In genomic region chr14:93028724-93029076, GRCh38 we compare ENCODE assay signal across 17 cellular contexts.
DNase-seq lines count a peak whose midpoint lies in the region; ATAC-seq, FAIRE-seq and TF ChIP-seq lines count a peak whose summit lies in the region.
"Had no signal": no experiment of that assay in that cellular context is flagged by ENCODE, and none has a peak within 500 bp of the region (broad histone marks: within the 10 kb centered on the region; RNA-seq: fewer than 3 reads in every experiment).

No MANE protein-coding gene starts in this region.

- H2BK15ac ChIP-seq in H1 (ENCODE audit: low read length) = no peak overlapping the region; the same call in 1 of the 2 replicates
- H2BK15ac ChIP-seq in neuronal stem cell (ENCODE audit: low read length) = peak overlapping the region; percentile 23

- H3K4me2 ChIP-seq in H1 (ENCODE audit: insufficient read depth in 1 of 2, low read depth in 2 of 2, low read length in 2 of 2) = no peak overlapping the region
- H3K4me2 ChIP-seq in neuronal stem cell (ENCODE audit: insufficient read depth, low read length, poor library complexity, severe bottlenecking) = no peak overlapping the region
- H3K4me2 ChIP-seq: GM23338 had no signal

- CTCF ChIA-PET in H1 (lab: Charles Lee; ENCODE audit: partially characterized antibody) = interaction anchor here (1.0 to 2.5 kb wide), 6 partner anchors 9 to 104 kb away, joined by 3 to 10 read pairs (median 4); no protein-coding TSS in a partner anchor

- H3K4me1 Mint-ChIP-seq in activated T-helper 1 cell treated with anti-CD3 and anti-CD28 coated beads, Interleukin-12 subunit alpha, Interleukin-12 subunit beta, Interleukin-2, Interleukin-4 antibody, amounts not matched to agents 30 ng/mL and 10 ng/mL and 1 ng/mL, durations not matched to agents 14 hours and 24 hours and 36 hours (ENCODE audit: low read depth) = peaks cover 6% of the 10 kb centered on the region
- H3K4me1 Mint-ChIP-seq in stimulated activated effector memory CD8-positive, alpha-beta T cell treated with anti-CD3 and anti-CD28 coated beads, Interleukin-12 subunit alpha, Interleukin-12 subunit beta, amount 100 ng/mL, for 72 hours = peaks cover 43% of the 10 kb centered on the region

- H3K27ac ChIP-seq in right atrium auricular region (peak overlapping the region; percentile 41 to 58), H1 (ENCODE audit: low read depth, low read length) (peak overlapping the region; percentile 4; the same call in 1 of the 2 replicates), neuronal stem cell (replicated peaks; ENCODE audit: low read length) (no peak overlapping the region), esophagus muscularis mucosa (replicated peaks in 1 of 4) (peak overlapping the region in 2 of 4 donors; percentile 42)

- FAIRE-seq in H1 (lab: Jason Lieb, UNC) = no peak

- H2BK5ac ChIP-seq in H1 (ENCODE audit: low read depth, low read length) (peak overlapping the region; percentile 46; the same call in 1 of the 2 replicates), neuronal stem cell (ENCODE audit: low read length) (peak overlapping the region; percentile 5)

- intact Hi-C loops in Right ventricle myocardium superior (cut with DNase I) = no loop called here
- intact Hi-C loops in activated T-helper 1 cell treated with anti-CD3 and anti-CD28 coated beads, Interleukin-12 subunit alpha, Interleukin-12 subunit beta, Interleukin-2, Interleukin-4 antibody, amounts not matched to agents 30 ng/mL and 10 ng/mL and 1 ng/mL, durations not matched to agents 14 hours and 24 hours and 36 hours (cut with micrococcal nuclease) = no loop called here
- intact Hi-C loops in esophagus muscularis mucosa (cut with DNase I) = no loop called here

- H2AK5ac ChIP-seq in H1 (ENCODE audit: low read depth, low read length) (no peak overlapping the region), neuronal stem cell (ENCODE audit: low read depth, low read length) (peak overlapping the region; percentile 57)

- H3K36me3 Mint-ChIP-seq in activated T-helper 1 cell treated with anti-CD3 and anti-CD28 coated beads, Interleukin-12 subunit alpha, Interleukin-12 subunit beta, Interleukin-2, Interleukin-4 antibody, amounts not matched to agents 30 ng/mL and 10 ng/mL and 1 ng/mL, durations not matched to agents 14 hours and 24 hours and 36 hours (ENCODE audit: low read depth) = peaks cover under 1% of the 10 kb centered on the region
- peaks cover 12% of the 10 kb centered on the region for H3K36me3 Mint-ChIP-seq in stimulated activated effector memory CD8-positive, alpha-beta T cell treated with anti-CD3 and anti-CD28 coated beads, Interleukin-12 subunit alpha, Interleukin-12 subunit beta, amount 100 ng/mL, for 72 hours

- DNase-seq in right atrium auricular region (ENCODE audit: low spot score) = no peak
- no peak for DNase-seq in Right ventricle myocardium superior
- DNase-seq in H1 (ENCODE audit: low read depth in 1 of 2, low spot score in 2 of 2) = no peak
- DNase-seq in neuronal stem cell (ENCODE audit: low spot score) = no peak
- no peak for DNase-seq in activated T-helper 1 cell treated with anti-CD3 and anti-CD28 coated beads, Interleukin-12 subunit alpha, Interleukin-12 subunit beta, Interleukin-2, Interleukin-4 antibody, amounts not matched to agents 30 ng/mL and 10 ng/mL and 1 ng/mL, durations not matched to agents 14 hours and 24 hours and 36 hours (ENCODE audit: low spot score)
- DNase-seq in stimulated activated CD4-positive, alpha-beta T cell treated with anti-CD3 and anti-CD28 coated beads, Interleukin-2, amount 100 ng/mL, for 48 hours = no peak
- DNase-seq in esophagus muscularis mucosa (ENCODE audit: extremely low spot score) = no peak
- DNase-seq in stimulated activated effector memory CD8-positive, alpha-beta T cell treated with anti-CD3 and anti-CD28 coated beads, Interleukin-12 subunit alpha, Interleukin-12 subunit beta, amount 100 ng/mL, for 72 hours (ENCODE audit: low spot score in 2 of 2) = no peak
- DNase-seq: CD4-positive, CD25-positive, alpha-beta regulatory T cell; KG1; MG63; NCI-H1092 treated with DMSO at 0.1 percent for 48 hours; NCI-H1694; NCI-H69; NK-92 treated with Interleukin-12 subunit alpha and Interleukin-12 subunit beta, amount 100 ng/mL, for 24 hours; OCI-M1 had no signal

- no peak overlapping the region for H3K4ac ChIP-seq in H1 (replicated peaks; ENCODE audit: insufficient read length, low read depth, low read length)
- no peak overlapping the region for H3K4ac ChIP-seq in neuronal stem cell (ENCODE audit: low read length)

- H3K18ac ChIP-seq in H1 (ENCODE audit: extremely low read depth, low read length) (no peak overlapping the region), neuronal stem cell (ENCODE audit: low read length) (no peak overlapping the region)

- H2AFZ ChIP-seq in H1 (ENCODE audit: low read length) (no peak overlapping the region), neuronal stem cell (ENCODE audit: low read length) (no peak overlapping the region)
- H2AFZ ChIP-seq: GM23338 had no signal

- no peak overlapping the region for H4K5ac ChIP-seq in H1 (ENCODE audit: insufficient read length, low read depth, low read length)

- H3K4me3 ChIP-seq in right atrium auricular region (no peak overlapping the region), H1 (ENCODE audit: extremely low read depth in 1 of 4, insufficient read depth in 2 of 4, low read depth in 3 of 4, low read length in 4 of 4) (no peak overlapping the region), neuronal stem cell (ENCODE audit: low read length in 2 of 2) (no peak overlapping the region), esophagus muscularis mucosa (no peak overlapping the region)
- H3K4me3 ChIP-seq: GM23338, MG63 had no signal

- no peak for ATAC-seq in Right ventricle myocardium superior (ENCODE audit: poor library complexity)
- ATAC-seq in stimulated activated effector memory CD8-positive, alpha-beta T cell treated with anti-CD3 and anti-CD28 coated beads, Interleukin-12 subunit alpha, Interleukin-12 subunit beta, amount 100 ng/mL, for 72 hours = no peak
- ATAC-seq: GM23338 had no signal

- H4K8ac ChIP-seq in H1 (ENCODE audit: extremely low read depth, insufficient read depth, low read length) (peak overlapping the region; percentile 29; the same call in 1 of the 2 replicates), neuronal stem cell (ENCODE audit: low read depth, low read length) (no peak overlapping the region)

- TF ChIP-seq RAD21 in H1 (IDR thresholded peaks at IDR 0.05 in 1 of 2, conservative IDR thresholded peaks at IDR 0.05 in 1 of 2; ENCODE audit: low read depth in 2 of 2, low read length in 2 of 2) = no peak

- H3K23me2 ChIP-seq in H1 (ENCODE audit: low read depth, low read length) = no peaks in the 10 kb centered on the region

- H3K79me1 ChIP-seq in H1 (ENCODE audit: low read depth, low read length) (peaks cover 23% of the 10 kb centered on the region; the same call in 1 of the 2 replicates), neuronal stem cell (ENCODE audit: low read depth, low read length) (peaks cover 7% of the 10 kb centered on the region)

- POLR2A ChIA-PET in H1 (lab: Charles Lee; ENCODE audit: partially characterized antibody) = interaction anchor here (1.0 kb wide), 1 partner anchor 84 kb away, joined by 3 read pairs; no protein-coding TSS in a partner anchor

- TF ChIP-seq POLR2A in H1 (IDR thresholded peaks at IDR 0.05; ENCODE audit: control extremely low read depth in 1 of 2, low read depth in 2 of 2, low read length in 2 of 2) (no peak), esophagus muscularis mucosa (IDR thresholded peaks at IDR 0.05; ENCODE audit: low read depth) (no peak)

- H3K36me3 ChIP-seq in right atrium auricular region (no peaks in the 10 kb centered on the region), H1 (ENCODE audit: control insufficient read depth in 2 of 4, insufficient read depth in 4 of 4, low read length in 3 of 4) (no peaks in the 10 kb centered on the region), neuronal stem cell (replicated peaks in 1 of 2; ENCODE audit: control insufficient read depth in 2 of 2, insufficient read depth in 2 of 2, low read length in 2 of 2) (no peaks in the 10 kb centered on the region), esophagus muscularis mucosa (no peaks in the 10 kb centered on the region)
- H3K36me3 ChIP-seq: MG63 had no signal

- no peak overlapping the region for H2BK20ac ChIP-seq in H1 (ENCODE audit: low read length)

- H3K27ac Mint-ChIP-seq in activated T-helper 1 cell treated with anti-CD3 and anti-CD28 coated beads, Interleukin-12 subunit alpha, Interleukin-12 subunit beta, Interleukin-2, Interleukin-4 antibody, amounts not matched to agents 30 ng/mL and 10 ng/mL and 1 ng/mL, durations not matched to agents 14 hours and 24 hours and 36 hours = no peak overlapping the region
- H3K27ac Mint-ChIP-seq in stimulated activated effector memory CD8-positive, alpha-beta T cell treated with anti-CD3 and anti-CD28 coated beads, Interleukin-12 subunit alpha, Interleukin-12 subunit beta, amount 100 ng/mL, for 72 hours = no peak overlapping the region

- no peak overlapping the region for H3K14ac ChIP-seq in H1 (ENCODE audit: insufficient read length)
- H3K14ac ChIP-seq in neuronal stem cell (ENCODE audit: low read length) = no peak overlapping the region

- H3K4me1 ChIP-seq in right atrium auricular region = peaks cover 0 to 41% of the 10 kb centered on the region in 2 donors
- H3K4me1 ChIP-seq in H1 (replicated peaks in 1 of 4; ENCODE audit: control insufficient read depth in 3 of 4, insufficient read depth in 4 of 4, low read length in 3 of 4) = peaks cover 8 to 27% (median 18%) of the 10 kb centered on the region in 4 experiments
- peaks cover 31 to 34% of the 10 kb centered on the region in 2 donors for H3K4me1 ChIP-seq in neuronal stem cell (ENCODE audit: control insufficient read depth in 2 of 2, insufficient read depth in 1 of 2, low read depth in 1 of 2, low read length in 2 of 2)
- H3K4me1 ChIP-seq in esophagus muscularis mucosa = peaks cover 47 to 86% (median 71%) of the 10 kb centered on the region in 4 donors

- TF ChIP-seq EP300 in H1 (IDR thresholded peaks at IDR 0.05; ENCODE audit: borderline replicate concordance in 1 of 2, low read depth in 2 of 2, low read length in 2 of 2) = no peak
- TF ChIP-seq EP300 in esophagus muscularis mucosa (IDR thresholded peaks at IDR 0.05) = no peak

- H3K4me3 Mint-ChIP-seq in activated T-helper 1 cell treated with anti-CD3 and anti-CD28 coated beads, Interleukin-12 subunit alpha, Interleukin-12 subunit beta, Interleukin-2, Interleukin-4 antibody, amounts not matched to agents 30 ng/mL and 10 ng/mL and 1 ng/mL, durations not matched to agents 14 hours and 24 hours and 36 hours = no peak overlapping the region
- H3K4me3 Mint-ChIP-seq in stimulated activated effector memory CD8-positive, alpha-beta T cell treated with anti-CD3 and anti-CD28 coated beads, Interleukin-12 subunit alpha, Interleukin-12 subunit beta, amount 100 ng/mL, for 72 hours = no peak overlapping the region
- H3K4me3 Mint-ChIP-seq: CD4-positive, CD25-positive, alpha-beta regulatory T cell; GM23338 had no signal

- peaks cover 0 to 81% of the 10 kb centered on the region in 2 experiments; a peak in 2 of 4 replicates for H3K79me2 ChIP-seq in H1 (ENCODE audit: control insufficient read depth in 1 of 2, insufficient read depth in 2 of 2, low read length in 2 of 2)

- no peak overlapping the region for H2BK120ac ChIP-seq in H1 (replicated peaks; ENCODE audit: low read depth, low read length)
- H2BK120ac ChIP-seq in neuronal stem cell (ENCODE audit: low read depth, low read length) = no peak overlapping the region

- H3K56ac ChIP-seq in H1 (replicated peaks; ENCODE audit: insufficient read length, low read depth, low read length) = no peak overlapping the region

- H4K91ac ChIP-seq in H1 (replicated peaks; ENCODE audit: insufficient read length, low read length) = no peak overlapping the region
- peak overlapping the region; percentile 22 for H4K91ac ChIP-seq in neuronal stem cell (ENCODE audit: low read depth, low read length, poor library complexity)

- no peak for TF ChIP-seq CTCF in right atrium auricular region (IDR thresholded peaks at IDR 0.05)
- TF ChIP-seq CTCF in H1 (IDR thresholded peaks at IDR 0.05; ENCODE audit: control extremely low read depth in 1 of 3, insufficient read depth in 1 of 3, low read depth in 1 of 3, low read length in 3 of 3) = no peak
- no peak for TF ChIP-seq CTCF in esophagus muscularis mucosa (IDR thresholded peaks at IDR 0.05)

- 93% methylated on average over 9 of the region's 9 CpGs; no CpG with 5 or more reads in 1 of the 2 experiments for WGBS in H1 (ENCODE audit: extremely low coverage in 1 of 2, insufficient coverage in 1 of 2, insufficient read length in 1 of 2, insufficient replicate concordance in 2 of 2, low coverage in 1 of 2, low lambda C conversion rate in 2 of 2, missing lambda C conversion rate in 1 of 2), 2 experiments
- no CpG with 5 or more reads among the region's 9 CpGs for WGBS in neuronal stem cell (ENCODE audit: extremely low coverage in 2 of 2, insufficient read length in 2 of 2, insufficient replicate concordance in 1 of 2), 2 donors
- WGBS in esophagus muscularis mucosa = 91% methylated on average over 9 of the region's 9 CpGs

- H3K9me3 ChIP-seq in right atrium auricular region = no peaks in the 10 kb centered on the region
- no peaks in the 10 kb centered on the region for H3K9me3 ChIP-seq in H1 (ENCODE audit: insufficient read depth in 2 of 2, low read depth in 1 of 2, low read length in 1 of 2)
- H3K9me3 ChIP-seq in neuronal stem cell (replicated peaks in 1 of 2; ENCODE audit: control insufficient read depth in 2 of 2, insufficient read depth in 1 of 2, low read depth in 1 of 2, low read length in 2 of 2) = no peaks in the 10 kb centered on the region
- H3K9me3 ChIP-seq in esophagus muscularis mucosa = no peaks in the 10 kb centered on the region
- H3K9me3 ChIP-seq: MG63 had no signal

- H2BK12ac ChIP-seq in H1 (ENCODE audit: low read depth, low read length) = no peak overlapping the region
- H2BK12ac ChIP-seq in neuronal stem cell (ENCODE audit: low read length) = no peak overlapping the region

- H3K9ac ChIP-seq in H1 (replicated peaks in 1 of 4; ENCODE audit: extremely low read depth in 1 of 4, low read depth in 3 of 4, low read length in 3 of 4) = no peak overlapping the region
- H3K9ac ChIP-seq in neuronal stem cell (ENCODE audit: low read depth, low read length, poor library complexity) = no peak overlapping the region

- H3K27me3 ChIP-seq in right atrium auricular region (no peaks in the 10 kb centered on the region), H1 (replicated peaks in 1 of 4; ENCODE audit: control insufficient read depth in 3 of 4, extremely low read depth in 1 of 4, insufficient read depth in 3 of 4, low read length in 3 of 4) (no peaks in the 10 kb centered on the region), neuronal stem cell (ENCODE audit: control insufficient read depth in 3 of 3, insufficient read depth in 3 of 3, low read depth in 1 of 3, low read length in 3 of 3) (no peaks in the 10 kb centered on the region), esophagus muscularis mucosa (no peaks in the 10 kb centered on the region)
- H3K27me3 ChIP-seq: MG63 had no signal

- peaks cover 17 to 22% of the 10 kb centered on the region in 2 experiments for H4K20me1 ChIP-seq in H1 (replicated peaks in 1 of 2; ENCODE audit: control insufficient read depth in 1 of 2, insufficient read depth in 2 of 2, low read length in 2 of 2)

- no peaks in the 10 kb centered on the region for H3K9me3 Mint-ChIP-seq in activated T-helper 1 cell treated with anti-CD3 and anti-CD28 coated beads, Interleukin-12 subunit alpha, Interleukin-12 subunit beta, Interleukin-2, Interleukin-4 antibody, amounts not matched to agents 30 ng/mL and 10 ng/mL and 1 ng/mL, durations not matched to agents 14 hours and 24 hours and 36 hours
- no peaks in the 10 kb centered on the region for H3K9me3 Mint-ChIP-seq in stimulated activated effector memory CD8-positive, alpha-beta T cell treated with anti-CD3 and anti-CD28 coated beads, Interleukin-12 subunit alpha, Interleukin-12 subunit beta, amount 100 ng/mL, for 72 hours
- H3K9me3 Mint-ChIP-seq: CD4-positive, CD25-positive, alpha-beta regulatory T cell; GM23338 had no signal

- H3K27me3 Mint-ChIP-seq in activated T-helper 1 cell treated with anti-CD3 and anti-CD28 coated beads, Interleukin-12 subunit alpha, Interleukin-12 subunit beta, Interleukin-2, Interleukin-4 antibody, amounts not matched to agents 30 ng/mL and 10 ng/mL and 1 ng/mL, durations not matched to agents 14 hours and 24 hours and 36 hours (ENCODE audit: insufficient read depth) = no peaks in the 10 kb centered on the region
- H3K27me3 Mint-ChIP-seq: CD4-positive, CD25-positive, alpha-beta regulatory T cell had no signal

- H3K23ac ChIP-seq in H1 (ENCODE audit: insufficient read length) (no peak overlapping the region), neuronal stem cell (ENCODE audit: low read depth, low read length, poor library complexity) (peak overlapping the region; percentile 44)
